16 cellular contexts compared by ENCODE assay signal in genomic region chr9:105993051-105993854, GRCh38.
DNase-seq lines count a peak whose midpoint lies in the region; ATAC-seq and TF ChIP-seq lines count a peak whose summit lies in the region.
"Had no signal": no experiment of that assay in that cellular context is flagged by ENCODE, and none has a peak within 500 bp of the region (broad histone marks: within the 10 kb centered on the region; RNA-seq: fewer than 3 reads in every experiment).

No MANE protein-coding gene starts in this region.

- in situ Hi-C loops in G401 (cut with HindIII; ENCODE audit: low sequenced_read_pairs) = no loop called here

- no peak for ATAC-seq in GM18868 (IDR thresholded peaks at IDR 0.05; ENCODE audit: unreplicated experiment)
- ATAC-seq: left lung, T-helper 17 cell had no signal

- intact Hi-C loops in posterior cingulate gyrus (cut with DNase I) = no loop called here

- DNase-seq in G401 (ENCODE audit: low spot score) (peak; percentile 34), RPMI7951 (ENCODE audit: low read depth) (peak; percentile 29), globus pallidus (ENCODE audit: low spot score) (peak; percentile 84), posterior cingulate gyrus (peak; percentile 44 to 97 (median 69)), erythroblast (lab: John Stamatoyannopoulos, UW) (no peak)
- no peak for DNase-seq in stimulated activated naive CD4-positive, alpha-beta T cell treated with Interleukin-2 at 50 U/mL for 16 hours (lab: John Stamatoyannopoulos, UW)
- DNase-seq: activated CD4-positive, CD25-positive, alpha-beta regulatory T cell; activated gamma-delta T cell treated with Interleukin-2 at 50 U/mL for 16 hours; BE2C; DMS79; effector CD4-positive, alpha-beta T cell; Kasumi-1; NCI-H187; T-helper 17 cell had no signal

- no peak for TF ChIP-seq POLR2A in erythroblast (IDR thresholded peaks at IDR 0.05; ENCODE audit: low read length)

Comparison
In these comparisons a context has a peak if more than half of its experiments do, and no peak if none do; other contexts are left out.
1. DNase-seq: peak in G401 (single experiment), RPMI7951 (single experiment), globus pallidus (single experiment) and posterior cingulate gyrus (10 of 10); none in erythroblast (0 of 2) and stimulated activated naive CD4-positive, alpha-beta T cell treated with Interleukin-2 at 50 U/mL for 16 hours (single experiment).